In the genomic region with DNA sequence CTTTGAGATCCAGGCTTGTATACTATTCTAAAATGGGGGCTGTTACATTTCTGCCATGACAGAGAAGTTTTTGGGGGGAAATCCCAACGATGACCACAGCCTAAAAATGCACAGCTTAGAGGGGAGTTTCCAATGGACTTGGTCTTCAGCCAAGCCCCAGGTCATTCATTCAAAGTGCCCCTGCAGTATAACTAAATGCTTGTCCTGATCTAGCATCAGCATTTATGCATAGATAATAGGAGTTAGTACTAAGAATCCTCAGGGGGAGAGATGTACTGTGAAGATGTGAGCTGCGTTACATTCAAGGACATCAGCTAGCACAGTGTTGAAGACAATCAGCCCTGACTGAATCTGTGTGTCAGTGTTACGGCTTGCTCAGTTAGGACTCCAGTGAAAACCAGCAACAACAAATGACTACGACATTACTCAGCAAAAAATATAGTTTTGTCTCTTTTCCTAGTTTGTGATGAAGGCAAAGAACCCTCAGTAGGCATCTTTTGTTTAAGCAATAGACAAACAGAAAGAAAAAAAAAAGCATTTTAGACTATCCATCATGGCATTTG, we compare ENCODE assay signal across 8 cellular contexts.
DNase-seq lines count a peak whose midpoint lies in the region; ATAC-seq and TF ChIP-seq lines count a peak whose summit lies in the region.

No MANE protein-coding gene starts in this region.

- no peaks in the 10 kb centered on the region for H3K9me3 ChIP-seq in spleen

- peak; percentile 38 for DNase-seq in NAMALWA (ENCODE audit: low spot score)
- peak; percentile 79 for DNase-seq in kidney tubule cell (ENCODE audit: low spot score)
- no peak for DNase-seq in spleen
- no peak for DNase-seq in NCI-H2107 treated with DMSO at 0.1 percent for 48 hours (lab: John Stamatoyannopoulos, UW; ENCODE audit: unreplicated experiment)
- no peak for DNase-seq in NCI-H524 treated with DMSO at 0.1 percent for 48 hours (lab: John Stamatoyannopoulos, UW)
- no peak for DNase-seq in superior temporal gyrus (ENCODE audit: extremely low spot score)

- no peaks in the 10 kb centered on the region for H3K27me3 ChIP-seq in spleen (replicated peaks in 1 of 7)

- no peak overlapping the region for H3K4me3 ChIP-seq in spleen

- H3K4me1 ChIP-seq in spleen, result peaks cover 0 to 27% (median 8%) of the 10 kb centered on the region in 6 donors

- ATAC-seq in GM18511 (IDR thresholded peaks at IDR 0.05; ENCODE audit: unreplicated experiment), result peak; percentile 69
- ATAC-seq in GM21786 (IDR thresholded peaks at IDR 0.05; ENCODE audit: unreplicated experiment), result peak; percentile 70

- 53 to 74% (median 64%) methylated on average over 4 of the region's 4 CpGs for WGBS in spleen, 5 donors

- TF ChIP-seq POLR2A in spleen (IDR thresholded peaks at IDR 0.05), result no peak

- H3K27ac ChIP-seq in spleen, result no peak overlapping the region

- no peak for TF ChIP-seq CTCF in spleen (IDR thresholded peaks at IDR 0.05 in 8 of 11, conservative IDR thresholded peaks at IDR 0.05 in 3 of 11)

- intact Hi-C loops in spleen (cut with DNase I; ENCODE audit: low total_unique reads), result no loop called here

- H3K36me3 ChIP-seq in spleen, result no peaks in the 10 kb centered on the region

Comparison
In these comparisons a context has a peak if more than half of its experiments do, and no peak if none do; other contexts are left out.
1. DNase-seq: peak in NAMALWA (single experiment) and kidney tubule cell (single experiment); none in spleen (single experiment), NCI-H2107 treated with DMSO at 0.1 percent for 48 hours (single experiment), NCI-H524 treated with DMSO at 0.1 percent for 48 hours (single experiment) and superior temporal gyrus (single experiment).